In genomic region chr15:67927501-67928156, GRCh38 we compare ENCODE assay signal across 9 cellular contexts.
DNase-seq lines count a peak whose midpoint lies in the region; ATAC-seq and TF ChIP-seq lines count a peak whose summit lies in the region.
"Had no signal": no experiment of that assay in that cellular context is flagged by ENCODE, and none has a peak within 500 bp of the region (broad histone marks: within the 10 kb centered on the region; RNA-seq: fewer than 3 reads in every experiment).

No MANE protein-coding gene starts in this region.

- H3K4me1 Mint-ChIP-seq in CD4-positive, alpha-beta T cell (ENCODE audit: low read depth), result no peaks in the 10 kb centered on the region
- H3K4me1 Mint-ChIP-seq: naive thymus-derived CD4-positive, alpha-beta T cell had no signal

- H3K4me3 ChIP-seq in BJ (ENCODE audit: low read depth, low read length) (no peak overlapping the region), SJSA1 (no peak overlapping the region), gastroesophageal sphincter (no peak overlapping the region)

- H3K36me3 Mint-ChIP-seq in CD4-positive, alpha-beta T cell (ENCODE audit: low read depth), result no peaks in the 10 kb centered on the region

- no peak for TF ChIP-seq EP300 in gastroesophageal sphincter (IDR thresholded peaks at IDR 0.05)

- DNase-seq in BJ (ENCODE audit: low read depth) (peak; percentile 51), SJSA1 (ENCODE audit: low read depth in 1 of 2, low spot score in 2 of 2) (peak; percentile 68 to 76), posterior cingulate gyrus (peak in 8 of 10 donors; percentile 29 to 93 (median 58)), SKM-1 treated with dmso at 0.1 percent for 144 hours (lab: John Stamatoyannopoulos, UW; ENCODE audit: unreplicated experiment) (no peak)
- no peak for DNase-seq in CD4-positive, alpha-beta T cell
- DNase-seq: naive thymus-derived CD4-positive, alpha-beta T cell had no signal

- no peak overlapping the region for H3K4me3 Mint-ChIP-seq in CD4-positive, alpha-beta T cell
- H3K4me3 Mint-ChIP-seq: naive thymus-derived CD4-positive, alpha-beta T cell had no signal

- H3K9me3 Mint-ChIP-seq in CD4-positive, alpha-beta T cell, result peaks cover 2% of the 10 kb centered on the region

- POLR2A ChIA-PET in BJ (lab: Charles Lee), result interaction anchor here (0.7 kb wide), 1 partner anchor 71 kb away, joined by 3 read pairs; no protein-coding TSS in a partner anchor
- POLR2A ChIA-PET in CD4-positive, alpha-beta T cell (lab: Charles Lee), result no interaction called here

- peak; percentile 84 for ATAC-seq in gastroesophageal sphincter
- no peak for ATAC-seq in CD4-positive, alpha-beta T cell (ENCODE audit: poor library complexity)
- ATAC-seq in HG02610 (IDR thresholded peaks at IDR 0.05; ENCODE audit: unreplicated experiment), result no peak
- ATAC-seq in GM18870 (IDR thresholded peaks at IDR 0.05; ENCODE audit: unreplicated experiment), result no peak
- ATAC-seq: naive thymus-derived CD4-positive, alpha-beta T cell had no signal

- 16 to 24% methylated on average over 4 to 7 of the region's 8 CpGs for WGBS in gastroesophageal sphincter (ENCODE audit: low coverage in 1 of 2), 2 donors

- H3K36me3 ChIP-seq in BJ (ENCODE audit: control insufficient read depth, insufficient read depth, low read length) (no peaks in the 10 kb centered on the region), SJSA1 (no peaks in the 10 kb centered on the region), gastroesophageal sphincter (no peaks in the 10 kb centered on the region)

- peak overlapping the region; percentile 27 for H3K27ac ChIP-seq in SJSA1
- peak overlapping the region; percentile 76 to 81 (median 80) for H3K27ac ChIP-seq in gastroesophageal sphincter
- no peak overlapping the region for H3K27ac ChIP-seq in CD4-positive, alpha-beta T cell (ENCODE audit: low read depth, low read length)

- intact Hi-C loops in posterior cingulate gyrus (cut with DNase I), result no loop called here
- intact Hi-C loops in CD4-positive, alpha-beta T cell (cut with DNase I, micrococcal nuclease), result no loop called here

- CTCF ChIA-PET in BJ (lab: Yijun Ruan, JAX), result interaction anchor here (1.2 to 1.8 kb wide), 2 partner anchors 12 to 13 kb away, joined by 3 to 5 read pairs; no protein-coding TSS in a partner anchor
- CTCF ChIA-PET in CD4-positive, alpha-beta T cell (lab: Charles Lee), result no interaction called here

- TF ChIP-seq CTCF in BJ (IDR thresholded peaks at IDR 0.05; ENCODE audit: insufficient read depth, low read depth, low read length) (no peak), gastroesophageal sphincter (IDR thresholded peaks at IDR 0.05) (no peak)
- TF ChIP-seq CTCF in CD4-positive, alpha-beta T cell (IDR thresholded peaks at IDR 0.05), result no peak

- H3K27ac Mint-ChIP-seq in CD4-positive, alpha-beta T cell, result no peak overlapping the region
- H3K27ac Mint-ChIP-seq: naive thymus-derived CD4-positive, alpha-beta T cell had no signal

- H3K27me3 Mint-ChIP-seq in CD4-positive, alpha-beta T cell, result no peaks in the 10 kb centered on the region

- H3K9me3 ChIP-seq in SJSA1 (replicated peaks) (no peaks in the 10 kb centered on the region), gastroesophageal sphincter (no peaks in the 10 kb centered on the region)
- no peaks in the 10 kb centered on the region for H3K9me3 ChIP-seq in CD4-positive, alpha-beta T cell (ENCODE audit: control insufficient read depth, low read length)

- no peak for TF ChIP-seq POLR2A in gastroesophageal sphincter (IDR thresholded peaks at IDR 0.05)

- H3K27me3 ChIP-seq in BJ (ENCODE audit: control insufficient read depth, insufficient read depth, low read length) (no peaks in the 10 kb centered on the region), SJSA1 (replicated peaks) (no peaks in the 10 kb centered on the region), gastroesophageal sphincter (no peaks in the 10 kb centered on the region)
- no peaks in the 10 kb centered on the region for H3K27me3 ChIP-seq in CD4-positive, alpha-beta T cell (ENCODE audit: control insufficient read depth, insufficient read depth, low read length)

- H3K4me1 ChIP-seq in SJSA1 (replicated peaks), result peaks cover 29% of the 10 kb centered on the region
- peaks cover 4 to 31% (median 8%) of the 10 kb centered on the region in 3 donors for H3K4me1 ChIP-seq in gastroesophageal sphincter

Comparison
In these comparisons a context has a peak if more than half of its experiments do, and no peak if none do; other contexts are left out.
1. DNase-seq: peak in BJ (single experiment), SJSA1 (2 of 2) and posterior cingulate gyrus (8 of 10); none in CD4-positive, alpha-beta T cell (0 of 10) and SKM-1 treated with dmso at 0.1 percent for 144 hours (single experiment).